In genomic region chr10:48806282-48806681, GRCh38 we compare ENCODE assay signal across 1 cellular context.
TF ChIP-seq lines count a peak whose summit lies in the region.

No MANE protein-coding gene starts in this region.

TF ChIP-seq in K562, 482 proteins besides CTCF, POLR2A, EP300 and RAD21 (continued from another document):
- peak; percentile 36; the same call in 1 of the 2 replicates for TF ChIP-seq MGA (IDR thresholded peaks at IDR 0.05)
- TF ChIP-seq NR3C1 (CRISPR knock-in tag; IDR thresholded peaks at IDR 0.05): no peak
- no peak for TF ChIP-seq ZNF134 (CRISPR knock-in tag; conservative IDR thresholded peaks at IDR 0.05)
- 0 out of 2 replicates have a peak, but pooled peaks have one; percentile 34 for TF ChIP-seq E2F3 (CRISPR knock-in tag; IDR thresholded peaks at IDR 0.05)
- TF ChIP-seq MAX (CRISPR knock-in tag; IDR thresholded peaks at IDR 0.05): no peak
TF ChIP-seq in K562: peak in this region for 2.
